Comparison of ENCODE assay signal across 10 cellular contexts in the genomic region with DNA sequence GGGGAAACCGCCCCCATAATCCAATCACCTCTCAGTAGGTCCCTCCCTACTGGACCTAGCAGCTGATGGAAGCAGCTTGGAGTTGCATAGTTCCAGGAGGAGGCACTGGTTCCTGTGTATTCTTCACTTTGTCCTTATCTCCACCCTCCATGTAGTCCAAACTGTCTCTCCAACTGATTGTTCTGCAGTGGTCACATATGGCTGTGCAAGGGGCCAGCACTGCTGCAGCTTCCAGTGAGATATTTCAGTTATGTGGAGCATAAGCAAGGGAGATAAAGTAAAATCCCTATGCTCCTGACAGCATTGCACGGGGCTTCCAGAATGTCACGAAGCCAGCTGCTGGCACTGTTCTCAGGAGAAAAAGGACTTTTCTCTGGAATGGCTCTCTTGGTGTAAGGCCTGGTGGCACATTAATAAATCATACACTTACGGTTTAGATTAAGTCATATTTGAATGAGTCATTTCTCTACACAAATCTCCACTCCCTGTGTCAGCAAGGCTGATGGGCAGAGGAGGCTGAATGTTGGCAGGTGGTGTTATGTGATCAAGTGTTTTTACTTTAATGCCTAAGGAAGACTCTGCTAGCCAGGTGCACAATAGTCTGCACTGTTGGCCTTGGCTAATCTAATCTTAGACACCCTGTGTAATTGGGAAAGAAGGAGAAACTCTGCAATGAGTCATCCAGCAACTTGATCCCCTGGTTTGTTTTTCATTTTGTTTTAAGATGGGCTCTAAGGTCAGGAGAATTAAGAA.
DNase-seq lines count a peak whose midpoint lies in the region; ATAC-seq and TF ChIP-seq lines count a peak whose summit lies in the region.
"Had no signal": no experiment of that assay in that cellular context is flagged by ENCODE, and none has a peak within 500 bp of the region (broad histone marks: within the 10 kb centered on the region; RNA-seq: fewer than 3 reads in every experiment).

No MANE protein-coding gene starts in this region.

- H3K27me3 ChIP-seq in dorsolateral prefrontal cortex = peaks cover 0 to 3% (median 0%) of the 10 kb centered on the region in 45 donors

- no peak overlapping the region for H3K27ac ChIP-seq in dorsolateral prefrontal cortex

- intact Hi-C loops in dorsolateral prefrontal cortex (cut with DNase I) = no loop called here

- DNase-seq in HPDE6-E6E7 (ENCODE audit: extremely low spot score) = peak; percentile 61
- DNase-seq in RPMI8226 = peak; percentile 79
- DNase-seq in fibroblast of villous mesenchyme (ENCODE audit: low read depth) = peak; percentile 48
- DNase-seq in retinal pigment epithelial cell (ENCODE audit: low read depth) = peak; percentile 68
- DNase-seq in dorsolateral prefrontal cortex = no peak
- no peak for DNase-seq in mesenteric fat pad (ENCODE audit: low spot score)
- DNase-seq: H7, Karpas-422 had no signal

- H3K4me3 ChIP-seq in fibroblast of villous mesenchyme (ENCODE audit: low read depth, low read length) (no peak overlapping the region), retinal pigment epithelial cell (ENCODE audit: low read length) (no peak overlapping the region), dorsolateral prefrontal cortex (no peak overlapping the region)

- TF ChIP-seq CTCF in fibroblast of villous mesenchyme (IDR thresholded peaks at IDR 0.05; ENCODE audit: insufficient read depth, low read depth, low read length) (no peak), retinal pigment epithelial cell (conservative IDR thresholded peaks at IDR 0.05; ENCODE audit: low read depth, low read length) (no peak), dorsolateral prefrontal cortex (IDR thresholded peaks at IDR 0.05 in 54 of 56, conservative IDR thresholded peaks at IDR 0.05 in 2 of 56; ENCODE audit: low read depth in 1 of 56, partially characterized antibody in 56 of 56) (no peak)

- ATAC-seq in GM19452 (IDR thresholded peaks at IDR 0.05; ENCODE audit: unreplicated experiment) (no peak), GM18873 (IDR thresholded peaks at IDR 0.05; ENCODE audit: low FRiP score, unreplicated experiment) (no peak)

Comparison
In these comparisons a context has a peak if more than half of its experiments do, and no peak if none do; other contexts are left out.
1. DNase-seq: peak in HPDE6-E6E7 (single experiment), RPMI8226 (single experiment), fibroblast of villous mesenchyme (single experiment) and retinal pigment epithelial cell (single experiment); none in dorsolateral prefrontal cortex (0 of 10) and mesenteric fat pad (single experiment).